1 cellular context compared by ENCODE assay signal in genomic region chr16:716250-716607, GRCh38.
TF ChIP-seq lines count a peak whose summit lies in the region.

No MANE protein-coding gene starts in this region.

TF ChIP-seq in IMR-90, 13 proteins besides CTCF, POLR2A, EP300 and RAD21 (continued from another document):
- TF ChIP-seq MAZ (IDR thresholded peaks at IDR 0.05; ENCODE audit: borderline replicate concordance, low read depth, low read length) (no peak), MAFK (IDR thresholded peaks at IDR 0.05; ENCODE audit: low read depth, low read length) (no peak)
TF ChIP-seq in IMR-90: peak in this region for 0.
